Comparison of ENCODE assay signal across 16 cellular contexts in the genomic region with DNA sequence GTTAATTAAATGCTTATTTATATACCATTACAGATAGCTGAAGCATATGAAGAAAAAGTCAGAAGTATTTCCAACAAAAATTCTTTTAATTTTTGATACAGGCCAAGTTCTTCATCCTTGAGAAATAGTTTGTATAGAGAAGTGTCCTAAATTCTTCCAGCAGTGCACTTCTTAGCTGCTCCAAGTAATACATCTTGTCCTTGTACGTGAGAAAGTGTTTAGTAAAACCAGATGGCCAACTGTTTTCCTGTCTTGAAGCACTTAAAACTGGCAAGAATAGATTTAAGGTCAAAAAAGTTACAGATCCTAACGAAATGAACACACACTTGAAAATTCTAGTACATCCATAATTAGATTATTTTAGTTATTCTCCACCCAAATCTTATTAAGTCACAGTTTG. TPM values are rescaled to one million over a fixed set of nuclear protein-coding genes. Genes with fewer than 3 reads are reported as not detected.
DNase-seq lines count a peak whose midpoint lies in the region; ATAC-seq lines count a peak whose summit lies in the region.
"Had no signal": no experiment of that assay in that cellular context is flagged by ENCODE, and none has a peak within 500 bp of the region (broad histone marks: within the 10 kb centered on the region; RNA-seq: fewer than 3 reads in every experiment).

No MANE protein-coding gene starts in this region.

- DNase-seq in DMS114 treated with DMSO at 0.1 percent for 48 hours (lab: John Stamatoyannopoulos, UW; ENCODE audit: unreplicated experiment) (peak; percentile 24), fibroblast of gingiva (ENCODE audit: low read depth) (peak; percentile 73), inferior parietal cortex (ENCODE audit: extremely low spot score) (peak; percentile 20), cerebellar nuclear complex (lab: John Stamatoyannopoulos, UW) (no peak), HAP-1 (ENCODE audit: low spot score in 2 of 2) (no peak), right cardiac atrium (no peak)
- DNase-seq: 8988T; Calu3; CD8-positive, alpha-beta T cell; DMS 273 treated with DMSO at 0.1 percent for 48 hours; HFFc6; IMR-90 had no signal

- intact Hi-C loops in right cardiac atrium (cut with DNase I), result no loop called here

- 31% methylated on average over 2 of the region's 2 CpGs for WGBS in right cardiac atrium

- peaks cover 4% of the 10 kb centered on the region for H3K27me3 ChIP-seq in HAP-1 (ENCODE audit: low read depth)
- no peaks in the 10 kb centered on the region for H3K27me3 ChIP-seq in right cardiac atrium (ENCODE audit: control insufficient read depth, insufficient read depth)
- H3K27me3 ChIP-seq: BLaER1 treated with 17β-estradiol and CSF1 and Interleukin-3, amounts not matched to agents 10 nM and 100 nM had no signal

- in situ Hi-C loops in HAP-1 (cut with MboI; ENCODE audit: low sequenced_read_pairs), result no loop called here

- no peaks in the 10 kb centered on the region for H3K4me1 ChIP-seq in HAP-1
- no peaks in the 10 kb centered on the region for H3K4me1 ChIP-seq in right cardiac atrium (ENCODE audit: control insufficient read depth, insufficient read depth, low read length)
- H3K4me1 ChIP-seq: BLaER1 treated with 17β-estradiol and CSF1 and Interleukin-3, amounts not matched to agents 10 nM and 100 nM had no signal

- no peak for ATAC-seq in HG02571 (IDR thresholded peaks at IDR 0.05; ENCODE audit: unreplicated experiment)
- no peak for ATAC-seq in right cardiac atrium
- ATAC-seq: CD8-positive, alpha-beta T cell; GM23338; HCT116 had no signal

- no peaks in the 10 kb centered on the region for H3K36me3 ChIP-seq in HAP-1 (replicated peaks)
- H3K36me3 ChIP-seq: BLaER1 treated with 17β-estradiol and CSF1 and Interleukin-3, amounts not matched to agents 10 nM and 100 nM had no signal

- H3K4me3 ChIP-seq in HAP-1 (no peak overlapping the region), right cardiac atrium (ENCODE audit: low read length) (no peak overlapping the region)
- H3K4me3 ChIP-seq: BLaER1 treated with 17β-estradiol and CSF1 and Interleukin-3, amounts not matched to agents 10 nM and 100 nM; GM23338 had no signal

- H3K9me3 ChIP-seq in HAP-1, result no peaks in the 10 kb centered on the region
- H3K9me3 ChIP-seq in right cardiac atrium (ENCODE audit: control insufficient read depth, low read length), result no peaks in the 10 kb centered on the region
- H3K9me3 ChIP-seq: BLaER1 treated with 17β-estradiol and CSF1 and Interleukin-3, amounts not matched to agents 10 nM and 100 nM had no signal

- no peak overlapping the region for H3K27ac ChIP-seq in right cardiac atrium (ENCODE audit: low read length)
- H3K27ac ChIP-seq: BLaER1 treated with 17β-estradiol and CSF1 and Interleukin-3, amounts not matched to agents 10 nM and 100 nM had no signal

RNA-seq across cellular contexts. Expression of a gene that starts 52.2 kb away (rescaled TPM):
- 10 to 100 TPM; 21.6 to 42.9 (median 41.8) TPM for total RNA-seq in right cardiac atrium
- 37.3 TPM for polyA plus RNA-seq in right cardiac atrium

Comparison
In these comparisons a context has a peak if more than half of its experiments do, and no peak if none do; other contexts are left out.
1. DNase-seq: peak in DMS114 treated with DMSO at 0.1 percent for 48 hours (single experiment), fibroblast of gingiva (single experiment) and inferior parietal cortex (single experiment); none in cerebellar nuclear complex (0 of 2), HAP-1 (0 of 2) and right cardiac atrium (0 of 3).